10 cellular contexts compared by ENCODE assay signal in genomic region chr19:1856345-1856697, GRCh38. TPM values are rescaled to one million over a fixed set of nuclear protein-coding genes. Genes with fewer than 3 reads are reported as not detected.
DNase-seq lines count a peak whose midpoint lies in the region; ATAC-seq and TF ChIP-seq lines count a peak whose summit lies in the region.
"Had no signal": no experiment of that assay in that cellular context is flagged by ENCODE, and none has a peak within 500 bp of the region (broad histone marks: within the 10 kb centered on the region; RNA-seq: fewer than 3 reads in every experiment).

No MANE protein-coding gene starts in this region.

- H3K4me1 ChIP-seq in adipocyte (ENCODE audit: control insufficient read depth, insufficient read depth, low read length): peaks cover 39% of the 10 kb centered on the region
- peaks cover 48 to 99% of the 10 kb centered on the region in 2 donors for H3K4me1 ChIP-seq in left lung
- peaks cover 65% of the 10 kb centered on the region for H3K4me1 ChIP-seq in thymus (ENCODE audit: control insufficient read depth, insufficient read depth, low read length)

- H3K9ac ChIP-seq in adipocyte (ENCODE audit: low read length): peak overlapping the region; percentile 78

- H3K4me1 Mint-ChIP-seq in activated T-cell treated with anti-CD3 and anti-CD28 coated beads, Interleukin-2, amount 50 U/mL, for 24 hours (ENCODE audit: low read depth): peaks cover 76% of the 10 kb centered on the region

- H3K9me3 Mint-ChIP-seq in activated T-cell treated with anti-CD3 and anti-CD28 coated beads, Interleukin-2, amount 50 U/mL, for 24 hours: no peaks in the 10 kb centered on the region

- no peaks in the 10 kb centered on the region for H3K27me3 Mint-ChIP-seq in activated T-cell treated with anti-CD3 and anti-CD28 coated beads, Interleukin-2, amount 50 U/mL, for 24 hours

- no peak for DNase-seq in activated T-cell treated with anti-CD3 and anti-CD28 coated beads, Interleukin-2, amount 50 U/mL, for 24 hours
- DNase-seq in activated T-cell treated with anti-CD3 and anti-CD28 coated beads for 4 hours (no peak), adipocyte (ENCODE audit: low read depth) (no peak), left lung (no peak), NCI-H2081 treated with DMSO at 0.1 percent for 48 hours (lab: John Stamatoyannopoulos, UW) (no peak), DMS114 treated with DMSO at 0.1 percent for 48 hours (lab: John Stamatoyannopoulos, UW; ENCODE audit: unreplicated experiment) (no peak)
- no peak for DNase-seq in stimulated activated naive CD4-positive, alpha-beta T cell treated with Interleukin-2 at 50 U/mL for 16 hours (lab: John Stamatoyannopoulos, UW)
- DNase-seq: DMS153, NCI-H1105 had no signal

- H3K36me3 ChIP-seq in adipocyte (ENCODE audit: control insufficient read depth, insufficient read depth, low read length, severe bottlenecking) (no peaks in the 10 kb centered on the region), left lung (peaks cover 0 to 7% of the 10 kb centered on the region in 2 donors), thymus (ENCODE audit: control insufficient read depth, insufficient read depth) (no peaks in the 10 kb centered on the region)

- H3K27me3 ChIP-seq in adipocyte (replicated peaks; ENCODE audit: control insufficient read depth, insufficient read depth, low read length) (no peaks in the 10 kb centered on the region), left lung (no peaks in the 10 kb centered on the region), thymus (ENCODE audit: control insufficient read depth, insufficient read depth) (no peaks in the 10 kb centered on the region)

- no peak for TF ChIP-seq CTCF in left lung (IDR thresholded peaks at IDR 0.05)

- H3K27ac ChIP-seq in left lung: peak overlapping the region; percentile 92 to 97
- H3K27ac ChIP-seq in thymus (ENCODE audit: low read depth): peak overlapping the region; percentile 74

- H3K4me3 ChIP-seq in adipocyte (ENCODE audit: low read length): peak overlapping the region; percentile 66
- H3K4me3 ChIP-seq in left lung: peak overlapping the region; percentile 36 to 51
- H3K4me3 ChIP-seq in thymus (ENCODE audit: low read length): peak overlapping the region; percentile 53

- intact Hi-C loops in left lung (cut with DNase I): no loop called here

- peaks cover 22% of the 10 kb centered on the region for H3K36me3 Mint-ChIP-seq in activated T-cell treated with anti-CD3 and anti-CD28 coated beads, Interleukin-2, amount 50 U/mL, for 24 hours (ENCODE audit: low read depth)

- ATAC-seq in left lung: no peak

- 4% methylated on average over 6 of the region's 6 CpGs for WGBS in thymus

- no peaks in the 10 kb centered on the region for H3K9me3 ChIP-seq in adipocyte (ENCODE audit: control insufficient read depth, low read length)
- H3K9me3 ChIP-seq in left lung: no peaks in the 10 kb centered on the region
- H3K9me3 ChIP-seq in thymus (ENCODE audit: control insufficient read depth): no peaks in the 10 kb centered on the region

- peak overlapping the region; percentile 78 for H3K4me3 Mint-ChIP-seq in activated T-cell treated with anti-CD3 and anti-CD28 coated beads, Interleukin-2, amount 50 U/mL, for 24 hours

- H3K27ac Mint-ChIP-seq in activated T-cell treated with anti-CD3 and anti-CD28 coated beads, Interleukin-2, amount 50 U/mL, for 24 hours: peak overlapping the region; percentile 91

RNA-seq across cellular contexts. Expression of gene KLF16, which starts 7.1 kb away (rescaled TPM):
- total RNA-seq in left lung: 10 to 100 TPM; 18.5 to 28.8 TPM
- 8.4 TPM for polyA plus RNA-seq in thymus

RNA-seq across cellular contexts. Expression of gene REXO1, which starts 8.0 kb away (rescaled TPM):
- 10 to 100 TPM; 20.3 to 30.8 TPM for total RNA-seq in left lung
- polyA plus RNA-seq in thymus: 28.7 TPM

RNA-seq across cellular contexts. Expression of gene ABHD17A, which starts 29.0 kb away (rescaled TPM):
- 10 to 100 TPM; 70.2 to 72.7 TPM for total RNA-seq in left lung
- 90.4 TPM for polyA plus RNA-seq in thymus

RNA-seq across cellular contexts. Expression of gene ATP8B3, which starts 44.2 kb away (rescaled TPM):
- 1 to 10 TPM; 1.9 to 2.5 TPM for total RNA-seq in left lung
- 3.6 TPM for polyA plus RNA-seq in thymus

RNA-seq across cellular contexts. Expression of gene ADAT3, which starts 48.9 kb away (rescaled TPM):
- 1 to 10 TPM; 7.2 to 9.4 TPM for total RNA-seq in left lung
- polyA plus RNA-seq in thymus: 4.5 TPM
